8 cellular contexts compared by ENCODE assay signal in the genomic region with DNA sequence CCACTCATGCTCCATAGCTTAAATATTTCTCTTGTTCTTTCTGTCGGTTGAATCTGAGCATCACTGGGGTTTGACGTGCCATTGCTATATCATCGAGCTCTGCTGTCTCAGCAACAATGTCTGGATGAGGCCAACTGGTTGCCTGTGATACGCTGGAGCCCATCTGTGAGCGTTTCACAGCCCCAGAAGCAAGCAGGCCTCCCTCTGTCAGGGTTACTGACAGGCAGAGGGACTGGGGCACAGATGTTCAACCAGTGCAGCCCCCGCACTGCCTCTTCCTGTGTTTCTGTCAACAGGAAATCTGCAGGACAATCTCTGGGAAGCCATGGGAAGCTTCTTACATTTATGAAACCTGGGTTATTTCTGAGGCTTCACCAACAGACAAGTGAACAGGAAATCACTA. TPM values are rescaled to one million over a fixed set of nuclear protein-coding genes. Genes with fewer than 3 reads are reported as not detected.
DNase-seq lines count a peak whose midpoint lies in the region; ATAC-seq, FAIRE-seq and TF ChIP-seq lines count a peak whose summit lies in the region.

No MANE protein-coding gene starts in this region.

- TF ChIP-seq RAD21 in K562 (CRISPR knock-in tag; conservative IDR thresholded peaks at IDR 0.05 in 1 of 2, IDR thresholded peaks at IDR 0.05 in 1 of 2), result no peak

- DNase-seq in CD4-positive, CD25-positive, alpha-beta regulatory T cell, result no peak
- peak in 2 of 4 experiments; percentile 37 to 55 for DNase-seq in K562 (ENCODE audit: extremely low read depth in 1 of 4, low spot score in 3 of 4)
- DNase-seq in left lung, result no peak
- DNase-seq in kidney glomerular epithelial cell (lab: John Stamatoyannopoulos, UW), result no peak
- DNase-seq in epidermal melanocyte (ENCODE audit: insufficient read length, low spot score), result no peak

- no peaks in the 10 kb centered on the region for H3K9me3 Mint-ChIP-seq in CD4-positive, CD25-positive, alpha-beta regulatory T cell

- 0 out of 2 replicates have a peak overlapping the region, but pooled peaks have one; percentile 14 for H3K4me2 ChIP-seq in K562 (ENCODE audit: insufficient read depth, low read length)

- BruUV-seq in K562 (replicated peaks; lab: Mats Ljungman, UMichigan), result no TSS peak

- no peak overlapping the region for H3K27ac ChIP-seq in CD4-positive, CD25-positive, alpha-beta regulatory T cell (ENCODE audit: insufficient read depth, low read length, poor library complexity, severe bottlenecking)
- H3K27ac ChIP-seq in HUES48 (ENCODE audit: low read depth, low read length) (peak overlapping the region; percentile 85), K562 (ENCODE audit: extremely low read depth, low read depth, low read length) (0 out of 3 replicates have a peak overlapping the region, but pooled peaks have one; percentile 13), left lung (peak overlapping the region; percentile 53 to 65), temporal lobe (ENCODE audit: low read depth, low read length) (peak overlapping the region; percentile 95)

- peaks cover 27% of the 10 kb centered on the region for H3K36me3 ChIP-seq in CD4-positive, CD25-positive, alpha-beta regulatory T cell (ENCODE audit: control insufficient read depth, insufficient read depth, low read length)
- H3K36me3 ChIP-seq in HUES48 (ENCODE audit: control insufficient read depth, insufficient read depth, low read length) (no peaks in the 10 kb centered on the region), K562 (ENCODE audit: control insufficient read depth, insufficient read depth, low read length) (peaks cover 15% of the 10 kb centered on the region; the same call in 1 of the 3 replicates), left lung (peaks cover 0 to 37% of the 10 kb centered on the region in 2 donors)

- TF ChIP-seq EP300 in K562 (IDR thresholded peaks at IDR 0.05; ENCODE audit: low read length), result no peak

- no peaks in the 10 kb centered on the region for H3K79me2 ChIP-seq in K562 (ENCODE audit: control insufficient read depth, insufficient read depth, low read length)

- FAIRE-seq in K562 (lab: Jason Lieb, UNC), result no peak

- no peaks in the 10 kb centered on the region for H3K27me3 ChIP-seq in CD4-positive, CD25-positive, alpha-beta regulatory T cell (ENCODE audit: control insufficient read depth, insufficient read depth, low read length)
- no peaks in the 10 kb centered on the region for H3K27me3 ChIP-seq in HUES48 (ENCODE audit: control insufficient read depth, insufficient read depth, low read length)
- H3K27me3 ChIP-seq in K562 (ENCODE audit: control insufficient read depth in 2 of 2, insufficient read depth in 2 of 2, low read length in 2 of 2), result no peaks in the 10 kb centered on the region
- no peaks in the 10 kb centered on the region for H3K27me3 ChIP-seq in left lung

- POLR2A ChIA-PET in K562 (lab: Yijun Ruan, JAX), result interaction anchor here (0.6 to 1.1 kb wide), 4 partner anchors 12 to 609 kb away, joined by 3 to 7 read pairs (median 4); no protein-coding TSS in a partner anchor

- in situ Hi-C loops in K562 (cut with MboI), result loop anchor here (25.0 kb wide), 1 partner anchor 451 kb away; no protein-coding TSS in a partner anchor

- H3K27me3 Mint-ChIP-seq in CD4-positive, CD25-positive, alpha-beta regulatory T cell, result no peaks in the 10 kb centered on the region

- TF ChIP-seq POLR2A in K562 (conservative IDR thresholded peaks at IDR 0.05), result no peak

- CTCF ChIA-PET in K562 (lab: Yijun Ruan, JAX; ENCODE audit: low intra/inter-chr PET ratio), result no interaction called here

- no peaks in the 10 kb centered on the region for H4K20me1 ChIP-seq in K562 (replicated peaks; ENCODE audit: control insufficient read depth, insufficient read depth, low read length)

- peak overlapping the region; percentile 44; the same call in 1 of the 2 replicates for H2AFZ ChIP-seq in K562 (ENCODE audit: low read depth, low read length)

- H3K9me3 ChIP-seq in CD4-positive, CD25-positive, alpha-beta regulatory T cell (ENCODE audit: control insufficient read depth in 2 of 2, low read length in 2 of 2), result no peaks in the 10 kb centered on the region
- no peaks in the 10 kb centered on the region for H3K9me3 ChIP-seq in HUES48 (ENCODE audit: control insufficient read depth, insufficient read depth, low read length)
- no peaks in the 10 kb centered on the region for H3K9me3 ChIP-seq in K562 (replicated peaks; ENCODE audit: control insufficient read depth, insufficient read depth, low read depth, low read length)
- no peaks in the 10 kb centered on the region for H3K9me3 ChIP-seq in left lung

- peak overlapping the region; percentile 63 to 82 (median 77) for H3K27ac Mint-ChIP-seq in CD4-positive, CD25-positive, alpha-beta regulatory T cell

- H3K9ac ChIP-seq in HUES48 (ENCODE audit: low read depth, low read length) (no peak overlapping the region), K562 (ENCODE audit: insufficient read depth in 1 of 2, low read depth in 2 of 2, low read length in 2 of 2) (no peak overlapping the region)

- H3K4me3 ChIP-seq in CD4-positive, CD25-positive, alpha-beta regulatory T cell (ENCODE audit: low read depth, low read length), result no peak overlapping the region
- H3K4me3 ChIP-seq in HUES48 (ENCODE audit: low read depth, low read length) (no peak overlapping the region), K562 (no peak overlapping the region), left lung (no peak overlapping the region)

- no peak for TF ChIP-seq CTCF in K562 (IDR thresholded peaks at IDR 0.05 in 2 of 3, conservative IDR thresholded peaks at IDR 0.05 in 1 of 3; ENCODE audit: insufficient read depth in 2 of 3, low read depth in 1 of 3, low read length in 3 of 3)
- no peak for TF ChIP-seq CTCF in left lung (IDR thresholded peaks at IDR 0.05)

- intact Hi-C loops in K562 (cut with micrococcal nuclease), result no loop called here
- intact Hi-C loops in left lung (cut with DNase I), result no loop called here

- WGBS in K562 (ENCODE audit: insufficient coverage, low coverage, missing lambda C conversion rate), result 34% methylated on average over 6 of the region's 6 CpGs

- peaks cover 8% of the 10 kb centered on the region for H3K4me1 ChIP-seq in CD4-positive, CD25-positive, alpha-beta regulatory T cell (ENCODE audit: control insufficient read depth, insufficient read depth, low read length, poor library complexity, severe bottlenecking)
- H3K4me1 ChIP-seq in HUES48 (ENCODE audit: control insufficient read depth, insufficient read depth, low read length), result peaks cover 27% of the 10 kb centered on the region
- peaks cover 0 to 5% of the 10 kb centered on the region in 2 experiments; a peak in 2 of 5 replicates for H3K4me1 ChIP-seq in K562 (replicated peaks in 1 of 2; ENCODE audit: control insufficient read depth in 2 of 2, insufficient read depth in 2 of 2, low read length in 2 of 2)
- H3K4me1 ChIP-seq in left lung, result peaks cover 9 to 23% of the 10 kb centered on the region in 2 donors

- peak in 1 of 2 donors; percentile 22 for ATAC-seq in CD4-positive, CD25-positive, alpha-beta regulatory T cell (ENCODE audit: low read depth in 2 of 2)
- ATAC-seq in K562 (peak; percentile 79), left lung (peak; percentile 54), HG03565 (IDR thresholded peaks at IDR 0.05; ENCODE audit: unreplicated experiment) (no peak)

- peaks cover 26% of the 10 kb centered on the region for H3K36me3 Mint-ChIP-seq in CD4-positive, CD25-positive, alpha-beta regulatory T cell

- peak overlapping the region in 1 of 4 donors; percentile 43 for H3K4me3 Mint-ChIP-seq in CD4-positive, CD25-positive, alpha-beta regulatory T cell

- H3K9me1 ChIP-seq in K562 (ENCODE audit: control insufficient read depth, insufficient read depth, low read length), result no peaks in the 10 kb centered on the region

- peaks cover 0 to 14% (median 7%) of the 10 kb centered on the region in 4 donors for H3K4me1 Mint-ChIP-seq in CD4-positive, CD25-positive, alpha-beta regulatory T cell

RNA-seq across cellular contexts. Expression of a gene that starts 23.9 kb away (rescaled TPM):
- 16.7 TPM for total RNA-seq in CD4-positive, CD25-positive, alpha-beta regulatory T cell
- 10 to 100 TPM; 12.6 to 26.8 (median 16.2) TPM for polyA plus RNA-seq in CD4-positive, CD25-positive, alpha-beta regulatory T cell
- total RNA-seq in K562 (2011; cell fraction: chromatin; rRNA removed; ENCODE audit: low replicate concordance), result 14.3 and 15.6 TPM in 2 replicates
- total RNA-seq in K562 (2011; cell fraction: nucleolus; rRNA removed), result 9.2 and 9.3 TPM in 2 replicates
- 10.2 and 21.3 TPM in 2 replicates for total RNA-seq in K562 (2011; cell fraction: nucleoplasm; rRNA removed)
- total RNA-seq in K562 (2014; rRNA removed) (3.2 and 4.0 TPM in 2 replicates), K562 (2014; rRNA removed; fragmentation: Illumina TruSeq; extraction: Trizol) (9.3 and 10.4 TPM in 2 replicates), K562 (2015; rRNA removed; fragmentation: Illumina TruSeq; extraction: Trizol) (5.4 and 6.1 TPM in 2 replicates), K562 (2021) (9.2 and 9.9 TPM in 2 replicates), left lung (10 to 100 TPM; 15.7 to 18.8 TPM), temporal lobe (7.6 TPM)
- polyA plus RNA-seq in K562 (2011; rRNA removed) (14.6 and 15.4 TPM in 2 replicates), K562 (2014; fragmentation: Illumina TruSeq; extraction: Trizol) (6.7 and 6.9 TPM in 2 replicates), K562 (2014; fragmentation: Nextera tagmentation; extraction: Ambion mirVana) (10 to 100 TPM; 37.1 to 37.2 TPM), K562 (2014; rRNA removed) (12.5 and 12.6 TPM in 2 replicates)
- 13.6 and 14.3 TPM in 2 replicates for polyA plus RNA-seq in K562 (2011; cell fraction: cytosol; rRNA removed)
- 10.4 and 11.8 TPM in 2 replicates for polyA plus RNA-seq in K562 (2011; cell fraction: nucleus; rRNA removed)
- polyA plus RNA-seq in K562 (2012), result 9.3 and 11.3 TPM in 2 replicates
- 9.8 and 13.3 TPM in 2 replicates for polyA minus RNA-seq in K562 (2011; rRNA and poly(A)+ RNA removed)
- polyA minus RNA-seq in K562 (2011; cell fraction: cytosol; rRNA and poly(A)+ RNA removed), result 3.3 and 7.7 TPM in 2 replicates
- polyA minus RNA-seq in K562 (2011; cell fraction: nucleus; rRNA and poly(A)+ RNA removed), result 7.3 and 8.2 TPM in 2 replicates

RNA-seq across cellular contexts. Expression of a gene that starts 24.0 kb away (rescaled TPM):
- 3.5 TPM for total RNA-seq in CD4-positive, CD25-positive, alpha-beta regulatory T cell
- 1 to 10 TPM; 2.2 to 3.7 (median 3.1) TPM for polyA plus RNA-seq in CD4-positive, CD25-positive, alpha-beta regulatory T cell
- total RNA-seq in K562 (2011; cell fraction: chromatin; rRNA removed; ENCODE audit: low replicate concordance), result 11.9 and 17.6 TPM in 2 replicates
- 9.2 and 10.3 TPM in 2 replicates for total RNA-seq in K562 (2011; cell fraction: nucleolus; rRNA removed)
- total RNA-seq in K562 (2011; cell fraction: nucleoplasm; rRNA removed), result 9.9 and 15.2 TPM in 2 replicates
- total RNA-seq in K562 (2014; rRNA removed), result 14.4 and 16.1 TPM in 2 replicates
- 10.5 TPM in 2 replicates for total RNA-seq in K562 (2014; rRNA removed; fragmentation: Illumina TruSeq; extraction: Trizol)
- 8.8 and 9.3 TPM in 2 replicates for total RNA-seq in K562 (2015; rRNA removed; fragmentation: Illumina TruSeq; extraction: Trizol)
- 10.3 and 12.7 TPM in 2 replicates for total RNA-seq in K562 (2021)
- polyA plus RNA-seq in K562 (2011; rRNA removed), result 9.4 and 11.1 TPM in 2 replicates
- 6.2 and 9.2 TPM in 2 replicates for polyA plus RNA-seq in K562 (2011; cell fraction: cytosol; rRNA removed)
- polyA plus RNA-seq in K562 (2011; cell fraction: nucleus; rRNA removed), result 5.5 and 7.9 TPM in 2 replicates
- 6.1 and 10.2 TPM in 2 replicates for polyA plus RNA-seq in K562 (2012)
- 10.1 TPM in 2 replicates for polyA plus RNA-seq in K562 (2014; fragmentation: Illumina TruSeq; extraction: Trizol)
- 1 to 10 TPM; 1.7 to 2.1 TPM for polyA plus RNA-seq in K562 (2014; fragmentation: Nextera tagmentation; extraction: Ambion mirVana)
- 11.8 and 12.0 TPM in 2 replicates for polyA plus RNA-seq in K562 (2014; rRNA removed)
- 10.3 and 12.6 TPM in 2 replicates for polyA minus RNA-seq in K562 (2011; rRNA and poly(A)+ RNA removed)
- polyA minus RNA-seq in K562 (2011; cell fraction: cytosol; rRNA and poly(A)+ RNA removed), result 7.9 and 11.0 TPM in 2 replicates
- 5.4 and 13.8 TPM in 2 replicates for polyA minus RNA-seq in K562 (2011; cell fraction: nucleus; rRNA and poly(A)+ RNA removed)
- total RNA-seq in left lung, result 1 to 10 TPM; 4.6 to 5.5 TPM
- 14.3 TPM for total RNA-seq in temporal lobe
